Comparison of ENCODE assay signal across 20 cellular contexts in genomic region chr16:1162701-1163566, GRCh38.
"Had no signal": no experiment of that assay in that cellular context is flagged by ENCODE, and none has a peak within 500 bp of the region (broad histone marks: within the 10 kb centered on the region; RNA-seq: fewer than 3 reads in every experiment).

No MANE protein-coding gene starts in this region.

- H3K27ac ChIP-seq: coronary artery, testis, upper lobe of right lung had no signal

- ATAC-seq: activated CD8-positive, alpha-beta T cell treated with anti-CD3 and anti-CD28 coated beads for 36 hours; activated naive CD8-positive, alpha-beta T cell treated with anti-CD3 and anti-CD28 coated beads, Interleukin-2, amount 50 U/mL, for 24 hours; heart left ventricle; left lobe of liver; stimulated activated naive CD8-positive, alpha-beta T cell treated with anti-CD3 and anti-CD28 coated beads, Interleukin-15, amount 100 ng/mL, for 72 hours; upper lobe of right lung had no signal

- FAIRE-seq: kidney had no signal

- DNase-seq: activated B cell treated with CpG ODN at 0.5 μM for 24 hours; activated CD4-positive, alpha-beta T cell treated with anti-CD3 and anti-CD28 coated beads for 48 hours; activated CD8-positive, alpha-beta T cell treated with anti-CD3 and anti-CD28 coated beads for 36 hours; activated naive CD4-positive, alpha-beta T cell treated with Interleukin-2 at 50 U/mL for 16 hours; activated naive CD8-positive, alpha-beta T cell treated with anti-CD3 and anti-CD28 coated beads, Interleukin-2, amount 50 U/mL, for 24 hours; activated T-cell treated with anti-CD3 and anti-CD28 coated beads, Interleukin-2, amount 50 U/mL, for 1 hour; aorta; foreskin melanocyte; heart left ventricle; kidney; nephron progenitor cell; occipital lobe; stimulated activated CD4-positive, alpha-beta T cell treated with anti-CD3 and anti-CD28 coated beads, Interleukin-15, amount 100 ng/mL, for 24 hours; stimulated activated CD4-positive, alpha-beta T cell treated with anti-CD3 and anti-CD28 coated beads, Interleukin-2, amount 100 ng/mL, for 48 hours; stimulated activated naive CD8-positive, alpha-beta T cell treated with anti-CD3 and anti-CD28 coated beads, Interleukin-15, amount 100 ng/mL, for 72 hours; testis; upper lobe of right lung had no signal

- H3K4me1 ChIP-seq: upper lobe of right lung had no signal

- H3K9me3 ChIP-seq: heart left ventricle, testis, upper lobe of right lung had no signal

- H3K27me3 ChIP-seq: testis had no signal

- H3K4me3 ChIP-seq: coronary artery, heart left ventricle, lung, testis, upper lobe of right lung had no signal

- H3K36me3 ChIP-seq: heart left ventricle, upper lobe of right lung had no signal
